1 cellular context compared by ENCODE assay signal in genomic region chr16:5020551-5020950, GRCh38.
A peak's percentile ranks its signal among the peaks of the same experiment; 100 is the strongest.
TF ChIP-seq lines count a peak whose summit lies in the region.

No MANE protein-coding gene starts in this region.

TF ChIP-seq in HepG2, 621 proteins besides CTCF, POLR2A, EP300 and RAD21:
- TF ChIP-seq ZNF790 (CRISPR knock-in tag; IDR thresholded peaks at IDR 0.05; ENCODE audit: borderline replicate concordance): no peak
- TF ChIP-seq, protein P1, sequence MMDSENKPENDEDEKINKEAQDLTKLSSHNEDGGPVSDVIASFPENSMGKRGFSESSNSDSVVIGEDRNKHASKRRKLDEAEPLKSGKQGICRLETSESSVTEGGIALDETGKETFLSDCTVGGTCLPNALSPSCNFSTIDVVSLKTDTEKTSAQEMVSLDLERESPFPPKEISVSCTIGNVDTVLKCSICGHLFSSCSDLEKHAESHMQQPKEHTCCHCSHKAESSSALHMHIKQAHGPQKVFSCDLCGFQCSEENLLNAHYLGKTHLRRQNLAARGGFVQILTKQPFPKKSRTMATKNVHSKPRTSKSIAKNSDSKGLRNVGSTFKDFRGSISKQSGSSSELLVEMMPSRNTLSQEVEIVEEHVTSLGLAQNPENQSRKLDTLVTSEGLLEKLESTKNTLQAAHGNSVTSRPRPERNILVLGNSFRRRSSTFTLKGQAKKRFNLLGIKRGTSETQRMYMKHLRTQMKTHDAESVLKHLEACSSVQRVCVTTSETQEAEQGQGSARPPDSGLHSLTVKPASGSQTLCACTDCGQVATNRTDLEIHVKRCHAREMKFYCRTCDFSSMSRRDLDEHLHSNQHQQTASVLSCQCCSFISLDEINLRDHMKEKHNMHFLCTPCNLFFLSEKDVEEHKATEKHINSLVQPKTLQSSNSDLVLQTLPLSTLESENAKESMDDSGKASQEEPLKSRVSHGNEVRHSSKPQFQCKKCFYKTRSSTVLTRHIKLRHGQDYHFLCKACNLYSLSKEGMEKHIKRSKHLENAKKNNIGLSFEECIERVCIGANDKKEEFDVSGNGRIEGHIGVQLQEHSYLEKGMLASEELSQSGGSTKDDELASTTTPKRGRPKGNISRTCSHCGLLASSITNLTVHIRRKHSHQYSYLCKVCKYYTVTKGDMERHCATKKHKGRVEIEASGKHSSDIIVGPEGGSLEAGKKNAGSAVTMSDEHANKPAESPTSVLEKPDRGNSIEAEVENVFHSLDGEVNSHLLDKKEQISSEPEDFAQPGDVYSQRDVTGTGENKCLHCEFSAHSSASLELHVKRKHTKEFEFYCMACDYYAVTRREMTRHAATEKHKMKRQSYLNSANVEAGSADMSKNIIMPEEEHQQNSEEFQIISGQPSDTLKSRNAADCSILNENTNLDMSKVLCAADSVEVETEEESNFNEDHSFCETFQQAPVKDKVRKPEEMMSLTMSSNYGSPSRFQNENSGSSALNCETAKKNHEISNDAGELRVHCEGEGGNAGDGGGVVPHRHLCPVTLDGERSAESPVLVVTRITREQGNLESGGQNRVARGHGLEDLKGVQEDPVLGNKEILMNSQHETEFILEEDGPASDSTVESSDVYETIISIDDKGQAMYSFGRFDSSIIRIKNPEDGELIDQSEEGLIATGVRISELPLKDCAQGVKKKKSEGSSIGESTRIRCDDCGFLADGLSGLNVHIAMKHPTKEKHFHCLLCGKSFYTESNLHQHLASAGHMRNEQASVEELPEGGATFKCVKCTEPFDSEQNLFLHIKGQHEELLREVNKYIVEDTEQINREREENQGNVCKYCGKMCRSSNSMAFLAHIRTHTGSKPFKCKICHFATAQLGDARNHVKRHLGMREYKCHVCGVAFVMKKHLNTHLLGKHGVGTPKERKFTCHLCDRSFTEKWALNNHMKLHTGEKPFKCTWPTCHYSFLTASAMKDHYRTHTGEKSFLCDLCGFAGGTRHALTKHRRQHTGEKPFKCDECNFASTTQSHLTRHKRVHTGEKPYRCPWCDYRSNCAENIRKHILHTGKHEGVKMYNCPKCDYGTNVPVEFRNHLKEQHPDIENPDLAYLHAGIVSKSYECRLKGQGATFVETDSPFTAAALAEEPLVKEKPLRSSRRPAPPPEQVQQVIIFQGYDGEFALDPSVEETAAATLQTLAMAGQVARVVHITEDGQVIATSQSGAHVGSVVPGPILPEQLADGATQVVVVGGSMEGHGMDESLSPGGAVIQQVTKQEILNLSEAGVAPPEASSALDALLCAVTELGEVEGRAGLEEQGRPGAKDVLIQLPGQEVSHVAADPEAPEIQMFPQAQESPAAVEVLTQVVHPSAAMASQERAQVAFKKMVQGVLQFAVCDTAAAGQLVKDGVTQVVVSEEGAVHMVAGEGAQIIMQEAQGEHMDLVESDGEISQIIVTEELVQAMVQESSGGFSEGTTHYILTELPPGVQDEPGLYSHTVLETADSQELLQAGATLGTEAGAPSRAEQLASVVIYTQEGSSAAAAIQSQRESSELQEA (CRISPR knock-in tag; IDR thresholded peaks at IDR 0.05; ENCODE audit: not compliant biosample characterization): peak; percentile 44
